Comparison of ENCODE assay signal across 10 cellular contexts in the genomic region with DNA sequence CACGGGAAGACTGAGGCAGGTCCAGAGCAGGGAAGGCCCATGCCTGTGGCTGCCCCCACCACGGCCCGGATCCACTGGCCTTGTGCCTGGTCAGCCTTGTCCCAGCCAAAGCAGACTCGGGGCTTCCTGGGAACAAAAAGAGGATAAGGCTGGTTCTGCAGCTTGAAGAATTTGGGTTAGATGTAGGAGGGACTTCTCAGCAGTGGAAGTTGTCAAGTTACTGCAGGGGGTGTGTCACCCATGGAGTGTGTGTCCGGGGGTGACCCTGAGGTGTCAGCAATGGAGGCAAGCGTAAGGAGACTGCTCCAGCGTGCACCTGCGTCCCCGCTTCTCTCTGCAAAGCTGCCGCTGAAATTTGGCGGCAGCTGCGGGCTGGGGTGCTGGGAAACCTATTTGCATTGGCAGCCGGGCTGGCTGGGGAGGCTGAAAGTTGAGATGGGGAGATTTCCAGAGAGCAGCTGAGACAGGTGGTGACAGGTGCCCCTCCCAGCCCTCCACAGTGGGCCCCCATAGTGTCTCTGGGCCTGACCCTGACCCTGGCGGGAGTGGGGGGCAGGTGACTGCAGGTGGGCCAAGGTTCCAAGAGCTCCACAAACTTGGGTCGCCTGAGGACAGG. TPM values are rescaled to one million over a fixed set of nuclear protein-coding genes. Genes with fewer than 3 reads are reported as not detected.
DNase-seq lines count a peak whose midpoint lies in the region; ATAC-seq, FAIRE-seq and TF ChIP-seq lines count a peak whose summit lies in the region.
"Had no signal": no experiment of that assay in that cellular context is flagged by ENCODE, and none has a peak within 500 bp of the region (broad histone marks: within the 10 kb centered on the region; RNA-seq: fewer than 3 reads in every experiment).

No MANE protein-coding gene starts in this region.

- H2AFZ ChIP-seq in HepG2 (ENCODE audit: low read length) = no peak overlapping the region

- peak overlapping the region; percentile 76 for H3K27ac Mint-ChIP-seq in type B pancreatic cell

- peaks cover 5% of the 10 kb centered on the region; the same call in 1 of the 2 replicates for H4K20me1 ChIP-seq in HepG2 (ENCODE audit: insufficient read depth, low read length)

- no peaks in the 10 kb centered on the region for H3K9me3 ChIP-seq in HepG2 (ENCODE audit: low read length)

- H3K27ac ChIP-seq in HepG2 (ENCODE audit: extremely low read length, insufficient read depth, low read length) = no peak overlapping the region

- no peaks in the 10 kb centered on the region for H3K9me3 Mint-ChIP-seq in type B pancreatic cell
- H3K9me3 Mint-ChIP-seq: central memory CD8-positive, alpha-beta T cell had no signal

- CTCF ChIA-PET in HepG2 (lab: Yijun Ruan, JAX; ENCODE audit: low intra/inter-chr PET ratio, low total read pairs) = no interaction called here

- POLR2A ChIA-PET in HepG2 (lab: Yijun Ruan, JAX) = interaction anchor here (1.3 to 5.9 kb wide), 2 partner anchors 10 to 16 kb away, joined by 3 to 55 read pairs; no protein-coding TSS in a partner anchor

- H3K4me3 ChIP-seq in HepG2 (replicated peaks in 1 of 3; ENCODE audit: insufficient read depth in 1 of 3, low read depth in 2 of 3, low read length in 3 of 3) = no peak overlapping the region

- intact Hi-C loops in HepG2 (cut with micrococcal nuclease; ENCODE audit: unreplicated experiment) = no loop called here

- 70% methylated on average over 14 of the region's 15 CpGs for WGBS in HepG2 (ENCODE audit: low lambda C conversion rate)

- no peak for FAIRE-seq in HepG2 (lab: Jason Lieb, UNC)
- FAIRE-seq in RCC 7860 (lab: Jason Lieb, UNC) = no peak

- TF ChIP-seq EP300 in HepG2 (IDR thresholded peaks at IDR 0.05; ENCODE audit: low read depth in 2 of 2, low read length in 2 of 2) (no peak), HepG2 (CRISPR knock-in tag; IDR thresholded peaks at IDR 0.05; ENCODE audit: borderline replicate concordance) (no peak)

- no peaks in the 10 kb centered on the region for H3K27me3 Mint-ChIP-seq in type B pancreatic cell

- peaks cover 95% of the 10 kb centered on the region for H3K4me1 ChIP-seq in HepG2 (ENCODE audit: insufficient read depth, low read length)

- TF ChIP-seq POLR2A in HepG2 (IDR thresholded peaks at IDR 0.05; ENCODE audit: insufficient read depth in 1 of 2, low read depth in 2 of 2, low read length in 2 of 2) = peak in 1 of 2 experiments; percentile 3; a peak in 1 of 4 replicates

- BruUV-seq in HepG2 (replicated peaks; lab: Mats Ljungman, UMichigan) = no TSS peak

- no peaks in the 10 kb centered on the region for H3K36me3 Mint-ChIP-seq in type B pancreatic cell

- peak overlapping the region; percentile 5 for H3K4me3 Mint-ChIP-seq in type B pancreatic cell
- H3K4me3 Mint-ChIP-seq: central memory CD8-positive, alpha-beta T cell had no signal

- TF ChIP-seq RAD21 in HepG2 (CRISPR knock-in tag; IDR thresholded peaks at IDR 0.05) = no peak

- in situ Hi-C loops in HepG2 (cut with HindIII; ENCODE audit: extremely low pct_ligation_motif_present, low pct_unique_long_range_greater_than_20kb) = no loop called here

- DNase-seq in SHP77 (lab: John Stamatoyannopoulos, UW) (peak; percentile 21 to 40), SHP77 treated with DMSO at 0.1 percent for 48 hours (lab: John Stamatoyannopoulos, UW) (no peak), RPMI8226 (peak; percentile 92), HepG2 (ENCODE audit: low spot score) (no peak), type B pancreatic cell (ENCODE audit: extremely low spot score, unreplicated experiment) (no peak), RCC 7860 (ENCODE audit: low spot score) (no peak), ureter (ENCODE audit: low spot score) (no peak)
- DNase-seq: NCI-H1105 had no signal

- TF ChIP-seq CTCF in HepG2 (CRISPR knock-in tag; IDR thresholded peaks at IDR 0.05) (no peak), type B pancreatic cell (conservative IDR thresholded peaks at IDR 0.05) (no peak)

- H3K9ac ChIP-seq in HepG2 (ENCODE audit: insufficient read depth, low read depth, low read length) = no peak overlapping the region

- peaks cover 9% of the 10 kb centered on the region for H3K4me1 Mint-ChIP-seq in type B pancreatic cell (ENCODE audit: unreplicated experiment)

- H3K27me3 ChIP-seq in HepG2 (ENCODE audit: control insufficient read depth in 1 of 2, insufficient read depth in 2 of 2, low read length in 2 of 2) = no peaks in the 10 kb centered on the region

- no peaks in the 10 kb centered on the region for H3K79me2 ChIP-seq in HepG2 (ENCODE audit: insufficient read depth, low read length)

- no peak overlapping the region for H3K4me2 ChIP-seq in HepG2 (ENCODE audit: low read depth, low read length)

- peaks cover 2 to 5% of the 10 kb centered on the region in 2 experiments; a peak in 1 of 5 replicates for H3K36me3 ChIP-seq in HepG2 (replicated peaks in 1 of 2; ENCODE audit: control insufficient read depth in 1 of 2, insufficient read depth in 2 of 2, low read length in 2 of 2)

- ATAC-seq in HepG2 = no peak
- ATAC-seq in HG02981 (IDR thresholded peaks at IDR 0.05; ENCODE audit: unreplicated experiment) = no peak

RNA-seq across cellular contexts. Expression of gene TNFAIP2, which starts 12.5 kb away (rescaled TPM):
- 0.45 and 0.46 TPM in 2 replicates for total RNA-seq in HepG2 (2016; rRNA removed; fragmentation: Illumina TruSeq; extraction: Trizol)
- total RNA-seq in HepG2 (2016; cell fraction: cytosol; rRNA removed; fragmentation: Illumina TruSeq; extraction: Trizol; ENCODE audit: low read depth) = not detected in 2 replicates
- 0.45 and 0.67 TPM in 2 replicates for total RNA-seq in HepG2 (2016; cell fraction: insoluble cytoplasmic fraction; rRNA removed; fragmentation: Illumina TruSeq; extraction: Trizol)
- 0.31 and 0.40 TPM in 2 replicates for total RNA-seq in HepG2 (2016; cell fraction: membrane; rRNA removed; fragmentation: Illumina TruSeq; extraction: Trizol)
- 0.34 and 0.94 TPM in 2 replicates for total RNA-seq in HepG2 (2016; cell fraction: nucleus; rRNA removed; fragmentation: Illumina TruSeq; extraction: Trizol)
- 0.91 and 1.5 TPM in 2 replicates for polyA plus RNA-seq in HepG2 (2011; rRNA removed)
- 0.28 and 0.81 TPM in 2 replicates for polyA plus RNA-seq in HepG2 (2011; cell fraction: cytosol; rRNA removed)
- polyA plus RNA-seq in HepG2 (2011; cell fraction: nucleus; rRNA removed) = 7.5 and 18.0 TPM in 2 replicates
- 0.36 and 0.61 TPM in 2 replicates for polyA plus RNA-seq in HepG2 (2012)
- not detected in 2 replicates for polyA plus RNA-seq in HepG2 (2016; cell fraction: cytosol; fragmentation: Illumina TruSeq; extraction: Trizol; ENCODE audit: low read depth)
- 0.16 and 0.42 TPM in 2 replicates for polyA plus RNA-seq in HepG2 (2016; cell fraction: insoluble cytoplasmic fraction; fragmentation: Illumina TruSeq; extraction: Trizol; ENCODE audit: low read depth)
- 0.18 and 0.23 TPM in 2 replicates for polyA plus RNA-seq in HepG2 (2016; cell fraction: membrane; fragmentation: Illumina TruSeq; extraction: Trizol; ENCODE audit: low read depth)
- 0.83 and 1.8 TPM in 2 replicates for polyA plus RNA-seq in HepG2 (2016; cell fraction: nucleus; fragmentation: Illumina TruSeq; extraction: Trizol; ENCODE audit: insufficient read depth, low read depth)
- polyA minus RNA-seq in HepG2 (2011; rRNA and poly(A)+ RNA removed; ENCODE audit: low replicate concordance) = 2.4 and 123 TPM in 2 replicates
- 0.79 and 1.2 TPM in 2 replicates for polyA minus RNA-seq in HepG2 (2011; cell fraction: cytosol; rRNA and poly(A)+ RNA removed)
- polyA minus RNA-seq in HepG2 (2011; cell fraction: nucleus; rRNA and poly(A)+ RNA removed) = 1.5 and 2.1 TPM in 2 replicates
- total RNA-seq in type B pancreatic cell (ENCODE audit: low replicate concordance) = 21.5 and 28.5 TPM in 2 replicates
- 720 TPM for total RNA-seq in ureter

RNA-seq across cellular contexts. Expression of gene EXOC3L4, which starts 16.3 kb away (rescaled TPM):
- total RNA-seq in HepG2 (2016; rRNA removed; fragmentation: Illumina TruSeq; extraction: Trizol) (11.3 and 27.0 TPM in 2 replicates), type B pancreatic cell (ENCODE audit: low replicate concordance) (4.0 and 4.1 TPM in 2 replicates), ureter (2.5 TPM)
- 6.3 and 6.7 TPM in 2 replicates for total RNA-seq in HepG2 (2016; cell fraction: cytosol; rRNA removed; fragmentation: Illumina TruSeq; extraction: Trizol; ENCODE audit: low read depth)
- total RNA-seq in HepG2 (2016; cell fraction: insoluble cytoplasmic fraction; rRNA removed; fragmentation: Illumina TruSeq; extraction: Trizol) = 9.0 and 28.6 TPM in 2 replicates
- total RNA-seq in HepG2 (2016; cell fraction: membrane; rRNA removed; fragmentation: Illumina TruSeq; extraction: Trizol) = 11.1 and 11.5 TPM in 2 replicates
- total RNA-seq in HepG2 (2016; cell fraction: nucleus; rRNA removed; fragmentation: Illumina TruSeq; extraction: Trizol) = 32.0 and 33.7 TPM in 2 replicates
- 11.8 and 21.2 TPM in 2 replicates for polyA plus RNA-seq in HepG2 (2011; rRNA removed)
- 10.4 and 15.5 TPM in 2 replicates for polyA plus RNA-seq in HepG2 (2011; cell fraction: cytosol; rRNA removed)
- 157 and 161 TPM in 2 replicates for polyA plus RNA-seq in HepG2 (2011; cell fraction: nucleus; rRNA removed)
- polyA plus RNA-seq in HepG2 (2012) = 12.5 and 20.1 TPM in 2 replicates
- polyA plus RNA-seq in HepG2 (2016; cell fraction: cytosol; fragmentation: Illumina TruSeq; extraction: Trizol; ENCODE audit: low read depth) = 4.1 and 4.2 TPM in 2 replicates
- 7.6 and 10.6 TPM in 2 replicates for polyA plus RNA-seq in HepG2 (2016; cell fraction: insoluble cytoplasmic fraction; fragmentation: Illumina TruSeq; extraction: Trizol; ENCODE audit: low read depth)
- 6.1 and 7.1 TPM in 2 replicates for polyA plus RNA-seq in HepG2 (2016; cell fraction: membrane; fragmentation: Illumina TruSeq; extraction: Trizol; ENCODE audit: low read depth)
- 105 and 107 TPM in 2 replicates for polyA plus RNA-seq in HepG2 (2016; cell fraction: nucleus; fragmentation: Illumina TruSeq; extraction: Trizol; ENCODE audit: insufficient read depth, low read depth)
- 0.28 and 10.1 TPM in 2 replicates for polyA minus RNA-seq in HepG2 (2011; rRNA and poly(A)+ RNA removed; ENCODE audit: low replicate concordance)
- polyA minus RNA-seq in HepG2 (2011; cell fraction: cytosol; rRNA and poly(A)+ RNA removed) = 3.4 and 5.3 TPM in 2 replicates
- 24.7 and 29.2 TPM in 2 replicates for polyA minus RNA-seq in HepG2 (2011; cell fraction: nucleus; rRNA and poly(A)+ RNA removed)

RNA-seq across cellular contexts. Expression of gene LBHD2, which starts 26.8 kb away (rescaled TPM):
- total RNA-seq in HepG2 (2016; rRNA removed; fragmentation: Illumina TruSeq; extraction: Trizol) = 0.72 and 1.00 TPM in 2 replicates
- total RNA-seq in HepG2 (2016; cell fraction: cytosol; rRNA removed; fragmentation: Illumina TruSeq; extraction: Trizol; ENCODE audit: low read depth) = 2.3 and 2.8 TPM in 2 replicates
- 0.37 and 0.39 TPM in 2 replicates for total RNA-seq in HepG2 (2016; cell fraction: insoluble cytoplasmic fraction; rRNA removed; fragmentation: Illumina TruSeq; extraction: Trizol)
- total RNA-seq in HepG2 (2016; cell fraction: membrane; rRNA removed; fragmentation: Illumina TruSeq; extraction: Trizol) = 1.1 and 4.0 TPM in 2 replicates
- total RNA-seq in HepG2 (2016; cell fraction: nucleus; rRNA removed; fragmentation: Illumina TruSeq; extraction: Trizol) = not detected in 2 replicates
- 0.67 and 0.95 TPM in 2 replicates for polyA plus RNA-seq in HepG2 (2011; rRNA removed)
- polyA plus RNA-seq in HepG2 (2011; cell fraction: cytosol; rRNA removed) = 0.85 and 2.1 TPM in 2 replicates
- polyA plus RNA-seq in HepG2 (2011; cell fraction: nucleus; rRNA removed) = 0.64 and 1.0 TPM in 2 replicates
- polyA plus RNA-seq in HepG2 (2012) = 0.40 and 0.72 TPM in 2 replicates
- polyA plus RNA-seq in HepG2 (2016; cell fraction: cytosol; fragmentation: Illumina TruSeq; extraction: Trizol; ENCODE audit: low read depth) = 2.9 and 3.8 TPM in 2 replicates
- polyA plus RNA-seq in HepG2 (2016; cell fraction: insoluble cytoplasmic fraction; fragmentation: Illumina TruSeq; extraction: Trizol; ENCODE audit: low read depth) = 0.36 and 0.88 TPM in 2 replicates
- polyA plus RNA-seq in HepG2 (2016; cell fraction: membrane; fragmentation: Illumina TruSeq; extraction: Trizol; ENCODE audit: low read depth) = 0.86 and 1.1 TPM in 2 replicates
- polyA plus RNA-seq in HepG2 (2016; cell fraction: nucleus; fragmentation: Illumina TruSeq; extraction: Trizol; ENCODE audit: insufficient read depth, low read depth) = 0.73 and 0.75 TPM in 2 replicates
- polyA minus RNA-seq in HepG2 (2011; rRNA and poly(A)+ RNA removed; ENCODE audit: low replicate concordance) = 0.30 TPM in 1 of 2 replicates, not detected in the other
- not detected in 2 replicates for polyA minus RNA-seq in HepG2 (2011; cell fraction: cytosol; rRNA and poly(A)+ RNA removed)
- not detected in 2 replicates for polyA minus RNA-seq in HepG2 (2011; cell fraction: nucleus; rRNA and poly(A)+ RNA removed)
- not detected in 2 replicates for total RNA-seq in type B pancreatic cell (ENCODE audit: low replicate concordance)
- total RNA-seq in ureter = not detected

RNA-seq across cellular contexts. Expression of gene CDC42BPB, which starts 53.4 kb away (rescaled TPM):
- total RNA-seq in HepG2 (2016; rRNA removed; fragmentation: Illumina TruSeq; extraction: Trizol) = 19.7 and 20.2 TPM in 2 replicates
- 5.5 and 5.6 TPM in 2 replicates for total RNA-seq in HepG2 (2016; cell fraction: cytosol; rRNA removed; fragmentation: Illumina TruSeq; extraction: Trizol; ENCODE audit: low read depth)
- 15.3 and 20.6 TPM in 2 replicates for total RNA-seq in HepG2 (2016; cell fraction: insoluble cytoplasmic fraction; rRNA removed; fragmentation: Illumina TruSeq; extraction: Trizol)
- 7.4 and 7.9 TPM in 2 replicates for total RNA-seq in HepG2 (2016; cell fraction: membrane; rRNA removed; fragmentation: Illumina TruSeq; extraction: Trizol)
- 21.4 and 24.6 TPM in 2 replicates for total RNA-seq in HepG2 (2016; cell fraction: nucleus; rRNA removed; fragmentation: Illumina TruSeq; extraction: Trizol)
- polyA plus RNA-seq in HepG2 (2011; rRNA removed) = 32.3 and 33.3 TPM in 2 replicates
- polyA plus RNA-seq in HepG2 (2011; cell fraction: cytosol; rRNA removed) = 14.7 and 18.8 TPM in 2 replicates
- polyA plus RNA-seq in HepG2 (2011; cell fraction: nucleus; rRNA removed) = 82.2 and 87.0 TPM in 2 replicates
- 23.1 and 30.9 TPM in 2 replicates for polyA plus RNA-seq in HepG2 (2012)
- 0.78 and 1.0 TPM in 2 replicates for polyA plus RNA-seq in HepG2 (2016; cell fraction: cytosol; fragmentation: Illumina TruSeq; extraction: Trizol; ENCODE audit: low read depth)
- polyA plus RNA-seq in HepG2 (2016; cell fraction: insoluble cytoplasmic fraction; fragmentation: Illumina TruSeq; extraction: Trizol; ENCODE audit: low read depth) = 10.5 and 14.1 TPM in 2 replicates
- polyA plus RNA-seq in HepG2 (2016; cell fraction: membrane; fragmentation: Illumina TruSeq; extraction: Trizol; ENCODE audit: low read depth) = 3.0 and 3.4 TPM in 2 replicates
- polyA plus RNA-seq in HepG2 (2016; cell fraction: nucleus; fragmentation: Illumina TruSeq; extraction: Trizol; ENCODE audit: insufficient read depth, low read depth) = 45.7 and 47.5 TPM in 2 replicates
- polyA minus RNA-seq in HepG2 (2011; rRNA and poly(A)+ RNA removed; ENCODE audit: low replicate concordance) = 93.6 and 143 TPM in 2 replicates
- polyA minus RNA-seq in HepG2 (2011; cell fraction: cytosol; rRNA and poly(A)+ RNA removed) = 23.7 and 25.9 TPM in 2 replicates
- 38.8 and 39.3 TPM in 2 replicates for polyA minus RNA-seq in HepG2 (2011; cell fraction: nucleus; rRNA and poly(A)+ RNA removed)
- 83.6 and 88.6 TPM in 2 replicates for total RNA-seq in type B pancreatic cell (ENCODE audit: low replicate concordance)
- 131 TPM for total RNA-seq in ureter

Comparison
In these comparisons a context has a peak if more than half of its experiments do, and no peak if none do; other contexts are left out.
1. DNase-seq: peak in SHP77 (2 of 2) and RPMI8226 (single experiment); none in SHP77 treated with DMSO at 0.1 percent for 48 hours (single experiment), HepG2 (single experiment), type B pancreatic cell (single experiment), RCC 7860 (single experiment) and ureter (single experiment).
2. RNA of gene TNFAIP2, which starts 12.5 kb away (total RNA-seq): 720 TPM in ureter (single experiment); 21.5 to 28.5 TPM in type B pancreatic cell and 0.31 to 0.94 TPM in HepG2; every median in the first group is over 10 times any median in the second.